Comparison of ENCODE assay signal across 9 cellular contexts in genomic region chr5:68710514-68710913, GRCh38.
DNase-seq lines count a peak whose midpoint lies in the region; ATAC-seq and TF ChIP-seq lines count a peak whose summit lies in the region.
"Had no signal": no experiment of that assay in that cellular context is flagged by ENCODE, and none has a peak within 500 bp of the region (broad histone marks: within the 10 kb centered on the region; RNA-seq: fewer than 3 reads in every experiment).

No MANE protein-coding gene starts in this region.

- no peak for DNase-seq in activated CD8-positive, alpha-beta T cell treated with anti-CD3 and anti-CD28 coated beads, Interleukin-2, amount 10 ng/mL, durations not matched to agents 7 days and 5 days
- no peak for DNase-seq in activated CD8-positive, alpha-beta T cell treated with anti-CD3 and anti-CD28 coated beads for 36 hours
- DNase-seq in NCI-H82 (lab: John Stamatoyannopoulos, UW), result peak; percentile 60
- DNase-seq in adrenal gland, result no peak
- no peak for DNase-seq in inferior parietal cortex (ENCODE audit: extremely low spot score)
- DNase-seq: kidney glomerular epithelial cell had no signal

- CTCF ChIA-PET in activated CD8-positive, alpha-beta T cell treated with anti-CD3 and anti-CD28 coated beads, Interleukin-2, amount 10 ng/mL, durations not matched to agents 7 days and 5 days (lab: Charles Lee), result interaction anchor here (1.2 to 2.1 kb wide), 4 partner anchors 22 to 333 kb away, joined by 3 to 8 read pairs (median 4); no protein-coding TSS in a partner anchor
- CTCF ChIA-PET in activated CD8-positive, alpha-beta T cell treated with anti-CD3 and anti-CD28 coated beads for 36 hours (lab: Charles Lee), result interaction anchor here (1.7 kb wide), 1 partner anchor 11 kb away, joined by 5 read pairs; no protein-coding TSS in a partner anchor

- no peak overlapping the region for H3K4me3 Mint-ChIP-seq in activated CD8-positive, alpha-beta T cell treated with anti-CD3 and anti-CD28 coated beads, Interleukin-2, amount 10 ng/mL, durations not matched to agents 7 days and 5 days
- no peak overlapping the region for H3K4me3 Mint-ChIP-seq in activated CD8-positive, alpha-beta T cell treated with anti-CD3 and anti-CD28 coated beads for 36 hours

- no peaks in the 10 kb centered on the region for H3K9me3 Mint-ChIP-seq in activated CD8-positive, alpha-beta T cell treated with anti-CD3 and anti-CD28 coated beads, Interleukin-2, amount 10 ng/mL, durations not matched to agents 7 days and 5 days (ENCODE audit: insufficient read depth)
- no peaks in the 10 kb centered on the region for H3K9me3 Mint-ChIP-seq in activated CD8-positive, alpha-beta T cell treated with anti-CD3 and anti-CD28 coated beads for 36 hours

- intact Hi-C loops in activated CD8-positive, alpha-beta T cell treated with anti-CD3 and anti-CD28 coated beads for 36 hours (cut with micrococcal nuclease), result no loop called here
- intact Hi-C loops in adrenal gland (cut with DNase I), result no loop called here

- WGBS in adrenal gland, 4 donors, result 44 to 64% (median 57%) methylated on average over 1 of the region's 1 CpG

- POLR2A ChIA-PET in activated CD8-positive, alpha-beta T cell treated with anti-CD3 and anti-CD28 coated beads, Interleukin-2, amount 10 ng/mL, durations not matched to agents 7 days and 5 days (lab: Charles Lee), result interaction anchor here (0.9 kb wide), 1 partner anchor 30 kb away, joined by 3 read pairs; no protein-coding TSS in a partner anchor
- POLR2A ChIA-PET in activated CD8-positive, alpha-beta T cell treated with anti-CD3 and anti-CD28 coated beads for 36 hours (lab: Charles Lee), result no interaction called here

- no peak for ATAC-seq in activated CD8-positive, alpha-beta T cell treated with anti-CD3 and anti-CD28 coated beads, Interleukin-2, amount 10 ng/mL, durations not matched to agents 7 days and 5 days
- no peak for ATAC-seq in activated CD8-positive, alpha-beta T cell treated with anti-CD3 and anti-CD28 coated beads for 36 hours
- peak; percentile 46 for ATAC-seq in HG02623 (IDR thresholded peaks at IDR 0.05; ENCODE audit: unreplicated experiment)
- no peak for ATAC-seq in GM18861 (IDR thresholded peaks at IDR 0.05; ENCODE audit: unreplicated experiment)

- peak overlapping the region; percentile 90 for H3K27ac ChIP-seq in skeletal muscle tissue (ENCODE audit: low read depth, low read length)
- H3K27ac ChIP-seq in adrenal gland, result no peak overlapping the region

- H3K4me3 ChIP-seq in skeletal muscle tissue (ENCODE audit: low read length in 3 of 3) (no peak overlapping the region), adrenal gland (no peak overlapping the region)

- H3K36me3 Mint-ChIP-seq in activated CD8-positive, alpha-beta T cell treated with anti-CD3 and anti-CD28 coated beads, Interleukin-2, amount 10 ng/mL, durations not matched to agents 7 days and 5 days (ENCODE audit: low read depth), result peaks cover 1% of the 10 kb centered on the region
- no peaks in the 10 kb centered on the region for H3K36me3 Mint-ChIP-seq in activated CD8-positive, alpha-beta T cell treated with anti-CD3 and anti-CD28 coated beads for 36 hours (ENCODE audit: low read depth)

- peaks cover 32% of the 10 kb centered on the region for H3K4me1 Mint-ChIP-seq in activated CD8-positive, alpha-beta T cell treated with anti-CD3 and anti-CD28 coated beads, Interleukin-2, amount 10 ng/mL, durations not matched to agents 7 days and 5 days (ENCODE audit: low read depth)
- H3K4me1 Mint-ChIP-seq in activated CD8-positive, alpha-beta T cell treated with anti-CD3 and anti-CD28 coated beads for 36 hours (ENCODE audit: low read depth), result peaks cover 33% of the 10 kb centered on the region

- TF ChIP-seq POLR2A in adrenal gland (IDR thresholded peaks at IDR 0.05), result no peak

- H3K4me1 ChIP-seq in skeletal muscle tissue (ENCODE audit: control insufficient read depth in 3 of 3, insufficient read depth in 3 of 3, low read length in 3 of 3), result peaks cover 23 to 44% (median 28%) of the 10 kb centered on the region in 3 donors
- H3K4me1 ChIP-seq in adrenal gland (replicated peaks in 1 of 2), result no peaks in the 10 kb centered on the region

- H3K27me3 ChIP-seq in skeletal muscle tissue (ENCODE audit: control insufficient read depth in 3 of 3, insufficient read depth in 3 of 3, low read length in 3 of 3), result no peaks in the 10 kb centered on the region
- no peaks in the 10 kb centered on the region for H3K27me3 ChIP-seq in adrenal gland

- H3K9me3 ChIP-seq in skeletal muscle tissue (ENCODE audit: control insufficient read depth in 3 of 3, low read length in 3 of 3) (no peaks in the 10 kb centered on the region), adrenal gland (replicated peaks in 1 of 3) (no peaks in the 10 kb centered on the region)

- TF ChIP-seq CTCF in activated CD8-positive, alpha-beta T cell treated with anti-CD3 and anti-CD28 coated beads for 36 hours (IDR thresholded peaks at IDR 0.05), result no peak
- no peak for TF ChIP-seq CTCF in adrenal gland (IDR thresholded peaks at IDR 0.05)

- H3K27me3 Mint-ChIP-seq in activated CD8-positive, alpha-beta T cell treated with anti-CD3 and anti-CD28 coated beads, Interleukin-2, amount 10 ng/mL, durations not matched to agents 7 days and 5 days (ENCODE audit: low read depth), result peaks cover 2% of the 10 kb centered on the region
- H3K27me3 Mint-ChIP-seq in activated CD8-positive, alpha-beta T cell treated with anti-CD3 and anti-CD28 coated beads for 36 hours, result no peaks in the 10 kb centered on the region

- H3K36me3 ChIP-seq in skeletal muscle tissue (ENCODE audit: control insufficient read depth in 3 of 3, insufficient read depth in 3 of 3, low read length in 3 of 3) (no peaks in the 10 kb centered on the region), adrenal gland (replicated peaks in 1 of 2) (no peaks in the 10 kb centered on the region)

- H3K9ac ChIP-seq in skeletal muscle tissue (ENCODE audit: low read depth in 1 of 3, low read length in 3 of 3), result peak overlapping the region; percentile 41 to 66 (median 66)

- H3K27ac Mint-ChIP-seq in activated CD8-positive, alpha-beta T cell treated with anti-CD3 and anti-CD28 coated beads, Interleukin-2, amount 10 ng/mL, durations not matched to agents 7 days and 5 days, result peak overlapping the region; percentile 91
- no peak overlapping the region for H3K27ac Mint-ChIP-seq in activated CD8-positive, alpha-beta T cell treated with anti-CD3 and anti-CD28 coated beads for 36 hours
